ENCODE assay signal across 19 cellular contexts in the genomic region with DNA sequence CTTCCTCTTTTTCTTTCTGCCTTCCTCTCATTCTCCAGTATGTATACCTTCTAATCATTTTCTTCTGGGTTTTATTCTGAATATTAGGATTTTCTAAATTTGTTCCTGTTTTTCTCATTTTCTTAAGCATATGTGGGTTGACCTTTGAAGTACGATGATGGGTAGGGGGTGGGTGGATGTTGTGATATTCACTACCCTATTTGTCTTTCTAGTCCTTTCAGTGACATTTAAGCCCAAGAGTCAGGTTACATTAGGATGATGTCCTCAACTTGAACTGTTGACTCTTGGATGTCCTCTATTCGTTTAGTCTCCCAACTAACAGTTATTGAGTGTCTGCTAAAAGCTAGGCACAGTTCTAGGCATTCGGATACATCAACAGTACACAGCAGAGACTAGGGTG. TPM values are rescaled to one million over a fixed set of nuclear protein-coding genes. Genes with fewer than 3 reads are reported as not detected.
DNase-seq lines count a peak whose midpoint lies in the region; ATAC-seq, FAIRE-seq and TF ChIP-seq lines count a peak whose summit lies in the region.
"Had no signal": no experiment of that assay in that cellular context is flagged by ENCODE, and none has a peak within 500 bp of the region (broad histone marks: within the 10 kb centered on the region; RNA-seq: fewer than 3 reads in every experiment).

No MANE protein-coding gene starts in this region.

- H3K27me3 ChIP-seq in K562 (ENCODE audit: control insufficient read depth in 2 of 2, insufficient read depth in 2 of 2, low read length in 2 of 2) = no peaks in the 10 kb centered on the region
- no peaks in the 10 kb centered on the region for H3K27me3 ChIP-seq in CD4-positive, alpha-beta memory T cell (ENCODE audit: insufficient read depth, low read length)

- H3K9me3 Mint-ChIP-seq in activated CD4-positive, alpha-beta T cell treated with anti-CD3 and anti-CD28 coated beads, Interleukin-2, amount 10 ng/mL, durations not matched to agents 24 days and 14 days = no peaks in the 10 kb centered on the region
- no peaks in the 10 kb centered on the region for H3K9me3 Mint-ChIP-seq in T-cell
- H3K9me3 Mint-ChIP-seq in CD4-positive, alpha-beta memory T cell = no peaks in the 10 kb centered on the region
- H3K9me3 Mint-ChIP-seq: H9 had no signal

- ATAC-seq in T-cell (replicated peaks in 1 of 4) (no peak), K562 (no peak), GM19351 (IDR thresholded peaks at IDR 0.05; ENCODE audit: unreplicated experiment) (no peak)
- ATAC-seq in stimulated activated naive CD8-positive, alpha-beta T cell treated with anti-CD3 and anti-CD28 coated beads, Interleukin-15, Interleukin-2, amounts not matched to agents 100 U/mL and 50 U/mL, for 24 hours = peak; percentile 41

- H3K4me3 Mint-ChIP-seq in activated CD4-positive, alpha-beta T cell treated with anti-CD3 and anti-CD28 coated beads, Interleukin-2, amount 10 ng/mL, durations not matched to agents 24 days and 14 days = peak overlapping the region; percentile 17
- no peak overlapping the region for H3K4me3 Mint-ChIP-seq in T-cell
- H3K4me3 Mint-ChIP-seq in CD4-positive, alpha-beta memory T cell = no peak overlapping the region
- H3K4me3 Mint-ChIP-seq: B cell, H9 had no signal

- TF ChIP-seq CTCF in K562 (IDR thresholded peaks at IDR 0.05 in 2 of 3, conservative IDR thresholded peaks at IDR 0.05 in 1 of 3; ENCODE audit: insufficient read depth in 2 of 3, low read depth in 1 of 3, low read length in 3 of 3) = no peak

- no peak overlapping the region for H3K27ac Mint-ChIP-seq in activated CD4-positive, alpha-beta T cell treated with anti-CD3 and anti-CD28 coated beads, Interleukin-2, amount 10 ng/mL, durations not matched to agents 24 days and 14 days
- H3K27ac Mint-ChIP-seq in T-cell = peak overlapping the region; percentile 3 to 44
- peak overlapping the region in 3 of 7 donors; percentile 18 to 75 (median 38) for H3K27ac Mint-ChIP-seq in CD4-positive, alpha-beta memory T cell
- H3K27ac Mint-ChIP-seq: B cell, H9 had no signal

- no peaks in the 10 kb centered on the region for H3K9me1 ChIP-seq in K562 (ENCODE audit: control insufficient read depth, insufficient read depth, low read length)

- TF ChIP-seq RAD21 in K562 (CRISPR knock-in tag; conservative IDR thresholded peaks at IDR 0.05 in 1 of 2, IDR thresholded peaks at IDR 0.05 in 1 of 2) = no peak

- POLR2A ChIA-PET in T-cell (lab: Charles Lee) = interaction anchor here in 1 of 2 donors (0.5 kb wide), 1 partner anchor 507 kb away, joined by 10 read pairs; no protein-coding TSS in a partner anchor
- POLR2A ChIA-PET in K562 (lab: Yijun Ruan, JAX) = no interaction called here
- POLR2A ChIA-PET in CD4-positive, alpha-beta memory T cell (lab: Charles Lee; ENCODE audit: partially characterized antibody) = no interaction called here

- H3K79me2 ChIP-seq in K562 (ENCODE audit: control insufficient read depth, insufficient read depth, low read length) = no peaks in the 10 kb centered on the region; the same call in 2 of the 3 replicates

- DNase-seq in activated CD4-positive, alpha-beta T cell treated with anti-CD3 and anti-CD28 coated beads, Interleukin-2, amount 10 ng/mL, durations not matched to agents 24 days and 14 days = no peak
- DNase-seq in activated CD4-positive, alpha-beta T cell treated with anti-CD3 and anti-CD28 coated beads, Interleukin-2, amount 50 U/mL, for 4 hours = no peak
- no peak for DNase-seq in T-cell
- DNase-seq in K562 (ENCODE audit: extremely low read depth in 1 of 4, low spot score in 3 of 4) = no peak
- no peak for DNase-seq in stimulated activated naive CD8-positive, alpha-beta T cell treated with anti-CD3 and anti-CD28 coated beads, Interleukin-15, Interleukin-2, amounts not matched to agents 100 U/mL and 50 U/mL, for 24 hours
- no peak for DNase-seq in CD4-positive, alpha-beta memory T cell
- DNase-seq in EL = no peak
- DNase-seq: DMS79, H9, MM.1S, NCI-H1092 treated with DMSO at 0.1 percent for 48 hours, NCI-H2081 treated with DMSO at 0.1 percent for 48 hours, NCI-H774, OCI-M1, SHP77 had no signal

- WGBS in K562 (ENCODE audit: insufficient coverage, low coverage, missing lambda C conversion rate) = 16% methylated on average over 3 of the region's 3 CpGs

- H3K4me1 Mint-ChIP-seq in activated CD4-positive, alpha-beta T cell treated with anti-CD3 and anti-CD28 coated beads, Interleukin-2, amount 10 ng/mL, durations not matched to agents 24 days and 14 days = peaks cover 23% of the 10 kb centered on the region
- peaks cover 7 to 26% (median 12%) of the 10 kb centered on the region in 3 donors for H3K4me1 Mint-ChIP-seq in T-cell
- H3K4me1 Mint-ChIP-seq in CD4-positive, alpha-beta memory T cell = peaks cover 10 to 19% (median 11%) of the 10 kb centered on the region in 4 donors

- in situ Hi-C loops in K562 (cut with MboI) = no loop called here

- intact Hi-C loops in activated CD4-positive, alpha-beta T cell treated with anti-CD3 and anti-CD28 coated beads, Interleukin-2, amount 10 ng/mL, durations not matched to agents 24 days and 14 days (cut with micrococcal nuclease) = no loop called here
- intact Hi-C loops in K562 (cut with micrococcal nuclease) = no loop called here
- intact Hi-C loops in CD4-positive, alpha-beta memory T cell (cut with micrococcal nuclease) = no loop called here

- no TSS peak for BruUV-seq in K562 (replicated peaks; lab: Mats Ljungman, UMichigan)

- no peak overlapping the region for H3K4me2 ChIP-seq in K562 (ENCODE audit: insufficient read depth, low read length)

- H3K4me3 ChIP-seq in K562 = no peak overlapping the region
- H3K4me3 ChIP-seq in CD4-positive, alpha-beta memory T cell (ENCODE audit: low read length in 2 of 2) = no peak overlapping the region
- H3K4me3 ChIP-seq: SK-N-MC had no signal

- no peak for TF ChIP-seq EP300 in K562 (IDR thresholded peaks at IDR 0.05; ENCODE audit: low read length)

- 0 out of 2 replicates have a peak overlapping the region, but pooled peaks have one; percentile 3 for H2AFZ ChIP-seq in K562 (ENCODE audit: low read depth, low read length)

- CTCF ChIA-PET in T-cell (lab: Charles Lee) (no interaction called here), K562 (lab: Yijun Ruan, JAX; ENCODE audit: low intra/inter-chr PET ratio) (no interaction called here)
- CTCF ChIA-PET in CD4-positive, alpha-beta memory T cell (lab: Charles Lee; ENCODE audit: partially characterized antibody) = no interaction called here

- peaks cover 14% of the 10 kb centered on the region for H3K36me3 ChIP-seq in K562 (ENCODE audit: control insufficient read depth, insufficient read depth, low read length)
- peaks cover 10% of the 10 kb centered on the region for H3K36me3 ChIP-seq in CD4-positive, alpha-beta memory T cell (ENCODE audit: insufficient read depth, low read length)

- no peak for FAIRE-seq in K562 (lab: Jason Lieb, UNC)
- FAIRE-seq: HTR-8/SVneo had no signal

- H3K27ac ChIP-seq in K562 (ENCODE audit: extremely low read depth, low read depth, low read length) = no peak overlapping the region
- H3K27ac ChIP-seq in CD4-positive, alpha-beta memory T cell (ENCODE audit: low read depth, low read length) = no peak overlapping the region
- H3K27ac ChIP-seq: SK-N-MC had no signal

- H3K4me1 ChIP-seq in K562 (replicated peaks in 1 of 2; ENCODE audit: control insufficient read depth in 2 of 2, insufficient read depth in 2 of 2, low read length in 2 of 2) = no peaks in the 10 kb centered on the region; a peak in 1 of 5 replicates
- peaks cover 9% of the 10 kb centered on the region for H3K4me1 ChIP-seq in CD4-positive, alpha-beta memory T cell (ENCODE audit: insufficient read depth, low read length)

- H3K27me3 Mint-ChIP-seq in activated CD4-positive, alpha-beta T cell treated with anti-CD3 and anti-CD28 coated beads, Interleukin-2, amount 10 ng/mL, durations not matched to agents 24 days and 14 days = no peaks in the 10 kb centered on the region
- H3K27me3 Mint-ChIP-seq in T-cell = no peaks in the 10 kb centered on the region
- no peaks in the 10 kb centered on the region for H3K27me3 Mint-ChIP-seq in CD4-positive, alpha-beta memory T cell
- H3K27me3 Mint-ChIP-seq: B cell had no signal

- no peak for TF ChIP-seq POLR2A in K562 (conservative IDR thresholded peaks at IDR 0.05)

- no peaks in the 10 kb centered on the region for H3K9me3 ChIP-seq in K562 (replicated peaks; ENCODE audit: control insufficient read depth, insufficient read depth, low read depth, low read length)
- no peaks in the 10 kb centered on the region for H3K9me3 ChIP-seq in CD4-positive, alpha-beta memory T cell (ENCODE audit: control insufficient read depth in 1 of 2, low read length in 2 of 2)

- no peak overlapping the region for H3K9ac ChIP-seq in K562 (ENCODE audit: insufficient read depth in 1 of 2, low read depth in 2 of 2, low read length in 2 of 2)

- peaks cover 18% of the 10 kb centered on the region for H3K36me3 Mint-ChIP-seq in activated CD4-positive, alpha-beta T cell treated with anti-CD3 and anti-CD28 coated beads, Interleukin-2, amount 10 ng/mL, durations not matched to agents 24 days and 14 days (ENCODE audit: low read depth)
- H3K36me3 Mint-ChIP-seq in T-cell = peaks cover 11% of the 10 kb centered on the region
- peaks cover 0 to 17% of the 10 kb centered on the region in 2 donors for H3K36me3 Mint-ChIP-seq in CD4-positive, alpha-beta memory T cell

- H4K20me1 ChIP-seq in K562 (replicated peaks; ENCODE audit: control insufficient read depth, insufficient read depth, low read length) = no peaks in the 10 kb centered on the region

RNA-seq across cellular contexts. Expression of a gene that starts 7.3 kb away (rescaled TPM):
- total RNA-seq in activated CD4-positive, alpha-beta T cell treated with anti-CD3 and anti-CD28 coated beads, Interleukin-2, amount 10 ng/mL, durations not matched to agents 24 days and 14 days = 31.9 and 32.1 TPM in 2 replicates
- total RNA-seq in T-cell (10 to 100 TPM; 27.6 to 36.4 (median 35.6) TPM), K562 (2014; rRNA removed) (52.7 and 60.6 TPM in 2 replicates), K562 (2014; rRNA removed; fragmentation: Illumina TruSeq; extraction: Trizol) (19.9 and 21.5 TPM in 2 replicates), K562 (2015; rRNA removed; fragmentation: Illumina TruSeq; extraction: Trizol) (37.9 and 40.7 TPM in 2 replicates), K562 (2021) (45.4 and 47.8 TPM in 2 replicates)
- 19.4 and 24.4 TPM in 2 replicates for total RNA-seq in K562 (2011; cell fraction: chromatin; rRNA removed; ENCODE audit: low replicate concordance)
- 28.8 and 31.2 TPM in 2 replicates for total RNA-seq in K562 (2011; cell fraction: nucleolus; rRNA removed)
- 29.9 and 34.0 TPM in 2 replicates for total RNA-seq in K562 (2011; cell fraction: nucleoplasm; rRNA removed)
- polyA plus RNA-seq in K562 (2011; rRNA removed) (45.9 and 47.2 TPM in 2 replicates), K562 (2014; fragmentation: Illumina TruSeq; extraction: Trizol) (29.6 and 40.5 TPM in 2 replicates), K562 (2014; fragmentation: Nextera tagmentation; extraction: Ambion mirVana) (10 to 100 TPM in 1 of 2 experiments, 1 to 10 TPM in 1; 8.8 to 25.2 TPM), K562 (2014; rRNA removed) (51.1 and 59.4 TPM in 2 replicates)
- polyA plus RNA-seq in K562 (2011; cell fraction: cytosol; rRNA removed) = 54.9 and 75.5 TPM in 2 replicates
- polyA plus RNA-seq in K562 (2011; cell fraction: nucleus; rRNA removed) = 31.7 and 32.1 TPM in 2 replicates
- polyA plus RNA-seq in K562 (2012) = 28.3 and 30.1 TPM in 2 replicates
- polyA minus RNA-seq in K562 (2011; rRNA and poly(A)+ RNA removed) = 19.4 and 21.4 TPM in 2 replicates
- polyA minus RNA-seq in K562 (2011; cell fraction: cytosol; rRNA and poly(A)+ RNA removed) = 17.9 and 18.6 TPM in 2 replicates
- polyA minus RNA-seq in K562 (2011; cell fraction: nucleus; rRNA and poly(A)+ RNA removed) = 26.0 and 42.1 TPM in 2 replicates
- 10 to 100 TPM; 33.5 to 34.8 TPM for total RNA-seq in CD4-positive, alpha-beta memory T cell
- 10 to 100 TPM; 50.0 to 63.9 TPM for polyA plus RNA-seq in CD4-positive, alpha-beta memory T cell

RNA-seq across cellular contexts. Expression of a gene that starts 55.5 kb away (rescaled TPM):
- 9.8 and 11.0 TPM in 2 replicates for total RNA-seq in activated CD4-positive, alpha-beta T cell treated with anti-CD3 and anti-CD28 coated beads, Interleukin-2, amount 10 ng/mL, durations not matched to agents 24 days and 14 days
- 10 to 100 TPM in 3 of 5 donors, 1 to 10 TPM in 2; 2.9 to 17.9 (median 14.7) TPM for total RNA-seq in T-cell
- total RNA-seq in K562 (2011; cell fraction: chromatin; rRNA removed; ENCODE audit: low replicate concordance) = 8.3 and 23.3 TPM in 2 replicates
- 13.7 and 20.0 TPM in 2 replicates for total RNA-seq in K562 (2011; cell fraction: nucleolus; rRNA removed)
- 11.3 and 14.8 TPM in 2 replicates for total RNA-seq in K562 (2011; cell fraction: nucleoplasm; rRNA removed)
- 11.6 and 12.4 TPM in 2 replicates for total RNA-seq in K562 (2014; rRNA removed)
- 24.0 and 27.2 TPM in 2 replicates for total RNA-seq in K562 (2014; rRNA removed; fragmentation: Illumina TruSeq; extraction: Trizol)
- total RNA-seq in K562 (2015; rRNA removed; fragmentation: Illumina TruSeq; extraction: Trizol) = 25.2 and 26.4 TPM in 2 replicates
- total RNA-seq in K562 (2021) = 29.2 and 31.2 TPM in 2 replicates
- 21.9 and 24.8 TPM in 2 replicates for polyA plus RNA-seq in K562 (2011; rRNA removed)
- polyA plus RNA-seq in K562 (2011; cell fraction: cytosol; rRNA removed) = 3.9 and 6.5 TPM in 2 replicates
- 20.4 and 22.7 TPM in 2 replicates for polyA plus RNA-seq in K562 (2011; cell fraction: nucleus; rRNA removed)
- 10.6 and 17.4 TPM in 2 replicates for polyA plus RNA-seq in K562 (2012)
- 17.8 and 18.7 TPM in 2 replicates for polyA plus RNA-seq in K562 (2014; fragmentation: Illumina TruSeq; extraction: Trizol)
- 1 to 10 TPM; 4.7 to 7.1 TPM for polyA plus RNA-seq in K562 (2014; fragmentation: Nextera tagmentation; extraction: Ambion mirVana)
- 12.4 and 14.6 TPM in 2 replicates for polyA plus RNA-seq in K562 (2014; rRNA removed)
- 18.8 and 21.8 TPM in 2 replicates for polyA minus RNA-seq in K562 (2011; rRNA and poly(A)+ RNA removed)
- 9.3 and 10.4 TPM in 2 replicates for polyA minus RNA-seq in K562 (2011; cell fraction: cytosol; rRNA and poly(A)+ RNA removed)
- 15.6 and 21.7 TPM in 2 replicates for polyA minus RNA-seq in K562 (2011; cell fraction: nucleus; rRNA and poly(A)+ RNA removed)
- 10 to 100 TPM; 19.6 to 23.1 TPM for total RNA-seq in CD4-positive, alpha-beta memory T cell
- polyA plus RNA-seq in CD4-positive, alpha-beta memory T cell = 1 to 10 TPM; 3.3 to 6.0 TPM
